Comparison of ENCODE assay signal across 19 cellular contexts in genomic region chr1:189117072-189117770, GRCh38.
"Had no signal": no experiment of that assay in that cellular context is flagged by ENCODE, and none has a peak within 500 bp of the region (broad histone marks: within the 10 kb centered on the region; RNA-seq: fewer than 3 reads in every experiment).

No MANE protein-coding gene starts in this region.

- H3K27me3 Mint-ChIP-seq: naive B cell, type B pancreatic cell had no signal

- H3K27ac ChIP-seq: dorsolateral prefrontal cortex, hepatocyte, parathyroid adenoma, thyroid gland had no signal

- H2AFZ ChIP-seq: hepatocyte, parathyroid adenoma had no signal

- H3K36me3 Mint-ChIP-seq: naive B cell, type B pancreatic cell had no signal

- DNase-seq: cortex of kidney; dorsolateral prefrontal cortex; effector CD8-positive, alpha-beta T cell; foreskin melanocyte; head of caudate nucleus; left colon; left ventricle myocardium superior; mesendoderm; naive B cell; right cardiac atrium; stimulated activated CD4-positive, alpha-beta T cell treated with anti-CD3 and anti-CD28 coated beads, Interleukin-2, amount 100 ng/mL, for 48 hours; stimulated activated naive CD4-positive, alpha-beta T cell treated with Interleukin-2 at 50 U/mL for 16 hours; thyroid gland had no signal

- H3K4me2 ChIP-seq: hepatocyte, smooth muscle cell had no signal

- H3K79me2 ChIP-seq: hepatocyte, parathyroid adenoma had no signal

- H3K36me3 ChIP-seq: thyroid gland had no signal

- H3K4me3 ChIP-seq: dorsolateral prefrontal cortex, hepatocyte, lung, smooth muscle cell, thyroid gland had no signal

- H3K4me1 ChIP-seq: parathyroid adenoma, thyroid gland had no signal

- H3K4me3 Mint-ChIP-seq: naive B cell, nephron, type B pancreatic cell had no signal

- H3K9me3 Mint-ChIP-seq: nephron, type B pancreatic cell had no signal

- H3K27ac Mint-ChIP-seq: naive B cell, nephron, type B pancreatic cell had no signal

- H3K4me1 Mint-ChIP-seq: naive B cell, nephron had no signal

- H3K9ac ChIP-seq: parathyroid adenoma had no signal

- H3K9me3 ChIP-seq: thyroid gland had no signal

- H3K27me3 ChIP-seq: dorsolateral prefrontal cortex, hepatocyte, thyroid gland had no signal
